In the genomic region with DNA sequence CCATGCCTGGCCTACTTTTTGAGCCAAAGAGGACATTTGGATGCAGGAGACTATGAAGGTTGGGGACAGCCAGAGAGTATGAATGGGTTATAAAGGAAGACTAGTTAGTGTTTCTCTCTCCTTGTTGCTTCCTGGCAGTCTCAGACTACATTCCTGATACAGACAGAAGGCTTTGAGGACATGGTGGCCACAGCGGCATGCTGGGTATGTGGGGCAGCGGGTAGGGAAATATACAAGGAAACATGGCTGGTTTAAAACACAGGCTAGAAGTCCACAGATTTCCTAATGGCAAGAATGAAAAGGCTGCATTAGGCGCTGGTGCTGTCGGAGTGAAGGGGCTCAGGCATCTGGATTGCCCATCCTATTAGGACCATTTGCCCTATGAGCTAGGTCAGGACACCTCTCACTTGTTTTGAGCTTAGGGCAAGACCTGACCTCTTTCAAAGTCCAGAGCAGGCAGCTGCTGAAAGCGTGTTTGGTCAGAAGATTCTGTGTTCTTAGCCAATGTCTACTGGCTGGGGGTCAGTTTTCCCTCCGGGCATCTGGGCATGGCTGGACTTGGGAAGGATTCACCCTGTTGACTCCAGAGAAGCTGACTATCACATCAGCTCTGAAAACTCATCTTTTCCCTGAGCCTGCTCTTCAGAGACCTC, we compare ENCODE assay signal across 33 cellular contexts.
"Had no signal": no experiment of that assay in that cellular context is flagged by ENCODE, and none has a peak within 500 bp of the region (broad histone marks: within the 10 kb centered on the region; RNA-seq: fewer than 3 reads in every experiment).

No MANE protein-coding gene starts in this region.

- H3K4me3 ChIP-seq: ascending aorta, cardiac muscle cell had no signal

- ATAC-seq: activated CD8-positive, alpha-beta memory T cell treated with anti-CD3 and anti-CD28 coated beads, Interleukin-2, amount 10 ng/mL, durations not matched to agents 7 days and 5 days; activated CD8-positive, alpha-beta T cell treated with anti-CD3 and anti-CD28 coated beads for 36 hours; activated naive CD8-positive, alpha-beta T cell treated with anti-CD3 and anti-CD28 coated beads, Interleukin-2, amount 50 U/mL, for 24 hours had no signal

- H3K36me3 ChIP-seq: ascending aorta, cardiac muscle cell had no signal

- H3K4me1 ChIP-seq: ascending aorta had no signal

- H3K36me3 Mint-ChIP-seq: activated CD4-positive, alpha-beta memory T cell treated with anti-CD3 and anti-CD28 coated beads for 36 hours; activated CD8-positive, alpha-beta memory T cell treated with anti-CD3 and anti-CD28 coated beads, Interleukin-2, amount 10 ng/mL, durations not matched to agents 7 days and 5 days; activated naive CD4-positive, alpha-beta T cell treated with anti-CD3 and anti-CD28 coated beads, Interleukin-2, amount 10 ng/mL, durations not matched to agents 7 days and 5 days; activated naive CD4-positive, alpha-beta T cell treated with anti-CD3 and anti-CD28 coated beads, Interleukin-2, amount 50 U/mL, for 24 hours; activated naive CD8-positive, alpha-beta T cell; activated naive CD8-positive, alpha-beta T cell treated with anti-CD3 and anti-CD28 coated beads, Interleukin-2, amount 10 ng/mL, durations not matched to agents 7 days and 5 days; brain had no signal

- H3K27me3 ChIP-seq: ascending aorta, cardiac muscle cell had no signal

- H3K9me3 Mint-ChIP-seq: activated B cell treated with CpG ODN at 0.5 μM for 24 hours; activated CD4-positive, alpha-beta memory T cell treated with anti-CD3 and anti-CD28 coated beads for 36 hours; activated CD4-positive, alpha-beta T cell treated with anti-CD3 and anti-CD28 coated beads, Interleukin-2, amount 10 ng/mL, durations not matched to agents 24 days and 14 days; activated CD8-positive, alpha-beta T cell treated with anti-CD3 and anti-CD28 coated beads for 36 hours; activated naive CD4-positive, alpha-beta T cell treated with anti-CD3 and anti-CD28 coated beads, Interleukin-2, amount 10 ng/mL, durations not matched to agents 7 days and 5 days; activated naive CD4-positive, alpha-beta T cell treated with anti-CD3 and anti-CD28 coated beads, Interleukin-2, amount 50 U/mL, for 24 hours; activated naive CD8-positive, alpha-beta T cell treated with anti-CD3 and anti-CD28 coated beads, Interleukin-2, amount 10 ng/mL, durations not matched to agents 7 days and 5 days; activated naive CD8-positive, alpha-beta T cell treated with anti-CD3 and anti-CD28 coated beads, Interleukin-2, amount 50 U/mL, for 24 hours; activated T-cell treated with anti-CD3 and anti-CD28 coated beads, Interleukin-2, amount 50 U/mL, for 24 hours; activated T-helper 2 cell treated with anti-CD3 and anti-CD28 coated beads, Interferon-gamma antibody, Interleukin-2, Interleukin-4, amounts not matched to agents 10 μg/mL and 5 μg/mL and 100 μg/mL, durations not matched to agents 14 hours and 24 hours and 36 hours; brain; central memory CD8-positive, alpha-beta T cell; T-helper 1 cell treated with Interleukin-12 subunit alpha and Interleukin-12 subunit beta and Interleukin-4 antibody, amounts not matched to agents 30 μg/mL and 1 μg/mL, for 36 hours; T-helper 2 cell treated with Interferon-gamma antibody and Interleukin-4, amounts not matched to agents 5 μg/mL and 100 μg/mL, for 36 hours had no signal

- H3K9me3 ChIP-seq: ascending aorta had no signal

- H3K4me1 Mint-ChIP-seq: activated B cell treated with CpG ODN at 0.5 μM for 24 hours; activated CD4-positive, alpha-beta T cell treated with anti-CD3 and anti-CD28 coated beads, Interleukin-2, amount 10 ng/mL, durations not matched to agents 24 days and 14 days; activated CD8-positive, alpha-beta memory T cell treated with anti-CD3 and anti-CD28 coated beads, Interleukin-2, amount 10 ng/mL, durations not matched to agents 7 days and 5 days; activated naive CD4-positive, alpha-beta T cell treated with anti-CD3 and anti-CD28 coated beads, Interleukin-2, amount 10 ng/mL, durations not matched to agents 7 days and 5 days; activated naive CD4-positive, alpha-beta T cell treated with anti-CD3 and anti-CD28 coated beads, Interleukin-2, amount 50 U/mL, for 24 hours; activated naive CD8-positive, alpha-beta T cell treated with anti-CD3 and anti-CD28 coated beads, Interleukin-2, amount 10 ng/mL, durations not matched to agents 7 days and 5 days; activated naive CD8-positive, alpha-beta T cell treated with anti-CD3 and anti-CD28 coated beads, Interleukin-2, amount 50 U/mL, for 24 hours; central memory CD8-positive, alpha-beta T cell had no signal

- H3K27ac ChIP-seq: ascending aorta, cardiac muscle cell, VCaP had no signal

- DNase-seq: activated B cell treated with CpG ODN at 0.5 μM for 24 hours; activated CD4-positive, alpha-beta memory T cell treated with anti-CD3 and anti-CD28 coated beads for 36 hours; activated CD4-positive, alpha-beta T cell treated with anti-CD3 and anti-CD28 coated beads for 4 hours; activated CD4-positive, alpha-beta T cell treated with anti-CD3 and anti-CD28 coated beads, Interleukin-2, amount 10 ng/mL, durations not matched to agents 24 days and 14 days; activated CD4-positive, alpha-beta T cell treated with anti-CD3 and anti-CD28 coated beads, Interleukin-2, amount 50 U/mL, for 1 hour; activated CD4-positive, alpha-beta T cell treated with anti-CD3 and anti-CD28 coated beads, Interleukin-2, amount 50 U/mL, for 4 hours; activated CD4-positive, CD25-positive, alpha-beta regulatory T cell treated with anti-CD3 and anti-CD28 coated beads, Interleukin-2, amount 50 U/mL, for 72 hours; activated CD8-positive, alpha-beta memory T cell treated with anti-CD3 and anti-CD28 coated beads, Interleukin-2, amount 10 ng/mL, durations not matched to agents 7 days and 5 days; activated CD8-positive, alpha-beta memory T cell treated with anti-CD3 and anti-CD28 coated beads, Interleukin-2, amount 50 U/mL, for 48 hours; activated CD8-positive, alpha-beta T cell treated with anti-CD3 and anti-CD28 coated beads for 36 hours; activated effector memory CD4-positive, alpha-beta T cell treated with Interleukin-2 at 50 U/mL for 16 hours; activated gamma-delta T cell; activated naive CD4-positive, alpha-beta T cell treated with anti-CD3 and anti-CD28 coated beads, Interleukin-2, amount 10 ng/mL, durations not matched to agents 7 days and 5 days; activated naive CD4-positive, alpha-beta T cell treated with Interleukin-2 at 50 U/mL for 16 hours; activated naive CD8-positive, alpha-beta T cell treated with anti-CD3 and anti-CD28 coated beads, Interleukin-2, amount 10 ng/mL, durations not matched to agents 7 days and 5 days; activated naive CD8-positive, alpha-beta T cell treated with anti-CD3 and anti-CD28 coated beads, Interleukin-2, amount 50 U/mL, for 24 hours; activated T-cell treated with anti-CD3 and anti-CD28 coated beads, Interleukin-2, amount 50 U/mL, for 24 hours; activated T-cell treated with anti-CD3 and anti-CD28 coated beads, Interleukin-2, amount 50 U/mL, for 48 hours; amygdala; caudate nucleus; T-helper 1 cell; T-helper 2 cell; T-helper 9 cell had no signal

- H3K27ac Mint-ChIP-seq: activated B cell treated with CpG ODN at 0.5 μM for 24 hours; activated CD4-positive, alpha-beta memory T cell treated with anti-CD3 and anti-CD28 coated beads for 36 hours; activated CD4-positive, alpha-beta T cell treated with anti-CD3 and anti-CD28 coated beads, Interleukin-2, amount 10 ng/mL, durations not matched to agents 24 days and 14 days; activated CD8-positive, alpha-beta memory T cell treated with anti-CD3 and anti-CD28 coated beads, Interleukin-2, amount 10 ng/mL, durations not matched to agents 7 days and 5 days; activated CD8-positive, alpha-beta T cell treated with anti-CD3 and anti-CD28 coated beads for 36 hours; activated naive CD4-positive, alpha-beta T cell treated with anti-CD3 and anti-CD28 coated beads, Interleukin-2, amount 10 ng/mL, durations not matched to agents 7 days and 5 days; activated naive CD4-positive, alpha-beta T cell treated with anti-CD3 and anti-CD28 coated beads, Interleukin-2, amount 50 U/mL, for 24 hours; activated naive CD8-positive, alpha-beta T cell; activated naive CD8-positive, alpha-beta T cell treated with anti-CD3 and anti-CD28 coated beads, Interleukin-2, amount 10 ng/mL, durations not matched to agents 7 days and 5 days; activated naive CD8-positive, alpha-beta T cell treated with anti-CD3 and anti-CD28 coated beads, Interleukin-2, amount 50 U/mL, for 24 hours; activated T-cell treated with anti-CD3 and anti-CD28 coated beads, Interleukin-2, amount 50 U/mL, for 24 hours; activated T-helper 2 cell treated with anti-CD3 and anti-CD28 coated beads, Interferon-gamma antibody, Interleukin-2, Interleukin-4, amounts not matched to agents 10 μg/mL and 5 μg/mL and 100 μg/mL, durations not matched to agents 14 hours and 24 hours and 36 hours; brain; T-helper 1 cell treated with Interleukin-12 subunit alpha and Interleukin-12 subunit beta and Interleukin-4 antibody, amounts not matched to agents 30 μg/mL and 1 μg/mL, for 36 hours; T-helper 2 cell treated with Interferon-gamma antibody and Interleukin-4, amounts not matched to agents 5 μg/mL and 100 μg/mL, for 36 hours had no signal

- H3K4me3 Mint-ChIP-seq: activated B cell treated with CpG ODN at 0.5 μM for 24 hours; activated CD4-positive, alpha-beta memory T cell treated with anti-CD3 and anti-CD28 coated beads for 36 hours; activated CD4-positive, alpha-beta T cell treated with anti-CD3 and anti-CD28 coated beads, Interleukin-2, amount 10 ng/mL, durations not matched to agents 24 days and 14 days; activated CD8-positive, alpha-beta memory T cell treated with anti-CD3 and anti-CD28 coated beads, Interleukin-2, amount 10 ng/mL, durations not matched to agents 7 days and 5 days; activated CD8-positive, alpha-beta T cell treated with anti-CD3 and anti-CD28 coated beads for 36 hours; activated naive CD4-positive, alpha-beta T cell treated with anti-CD3 and anti-CD28 coated beads, Interleukin-2, amount 10 ng/mL, durations not matched to agents 7 days and 5 days; activated naive CD4-positive, alpha-beta T cell treated with anti-CD3 and anti-CD28 coated beads, Interleukin-2, amount 50 U/mL, for 24 hours; activated naive CD8-positive, alpha-beta T cell; activated naive CD8-positive, alpha-beta T cell treated with anti-CD3 and anti-CD28 coated beads, Interleukin-2, amount 10 ng/mL, durations not matched to agents 7 days and 5 days; activated naive CD8-positive, alpha-beta T cell treated with anti-CD3 and anti-CD28 coated beads, Interleukin-2, amount 50 U/mL, for 24 hours; activated T-cell treated with anti-CD3 and anti-CD28 coated beads, Interleukin-2, amount 50 U/mL, for 24 hours; brain; central memory CD8-positive, alpha-beta T cell; T-helper 1 cell treated with Interleukin-12 subunit alpha and Interleukin-12 subunit beta and Interleukin-4 antibody, amounts not matched to agents 30 μg/mL and 1 μg/mL, for 36 hours; T-helper 2 cell treated with Interferon-gamma antibody and Interleukin-4, amounts not matched to agents 5 μg/mL and 100 μg/mL, for 36 hours had no signal
